ENCODE assay signal across 12 cellular contexts in the genomic region with DNA sequence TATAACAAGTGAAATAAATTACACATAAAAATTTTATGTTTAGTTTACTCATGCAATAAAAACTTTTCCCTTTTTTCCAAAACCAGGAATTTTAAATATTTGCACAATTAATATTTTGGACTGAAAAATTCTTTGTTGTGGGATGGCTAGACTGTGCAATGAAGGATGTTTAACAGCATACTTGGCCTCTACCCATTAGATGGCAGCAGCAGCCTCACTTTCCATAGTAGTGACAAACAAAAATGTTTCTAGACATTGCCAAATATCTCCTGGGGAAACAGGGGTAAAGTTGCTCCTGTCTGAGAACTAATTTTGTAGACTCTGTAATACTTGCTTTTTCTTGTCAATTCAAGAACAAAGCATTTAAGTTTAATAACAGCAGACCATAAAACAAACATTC. TPM values are rescaled to one million over a fixed set of nuclear protein-coding genes. Genes with fewer than 3 reads are reported as not detected.
DNase-seq lines count a peak whose midpoint lies in the region; ATAC-seq and TF ChIP-seq lines count a peak whose summit lies in the region.
"Had no signal": no experiment of that assay in that cellular context is flagged by ENCODE, and none has a peak within 500 bp of the region (broad histone marks: within the 10 kb centered on the region; RNA-seq: fewer than 3 reads in every experiment).

No MANE protein-coding gene starts in this region.

- H4K91ac ChIP-seq in mesenchymal stem cell (ENCODE audit: low read length): no peak overlapping the region

- no peak for ATAC-seq in DND-41 (ENCODE audit: insufficient read depth, low read depth)
- ATAC-seq in HG03571 (IDR thresholded peaks at IDR 0.05; ENCODE audit: unreplicated experiment): no peak
- ATAC-seq: WTC11 had no signal

- H3K79me2 ChIP-seq in DND-41 (ENCODE audit: insufficient read depth, low read length): no peaks in the 10 kb centered on the region; the same call in 1 of the 2 replicates

- intact Hi-C loops in CD4-positive, alpha-beta memory T cell (cut with micrococcal nuclease): no loop called here

- H3K79me1 ChIP-seq in mesenchymal stem cell (replicated peaks; ENCODE audit: low read length, poor library complexity, severe bottlenecking): peaks cover 9% of the 10 kb centered on the region

- H3K4me2 ChIP-seq in DND-41 (ENCODE audit: insufficient read depth, low read length) (no peak overlapping the region), mesenchymal stem cell (ENCODE audit: low read length, poor library complexity, severe bottlenecking) (no peak overlapping the region)

- H3K4ac ChIP-seq in mesenchymal stem cell (ENCODE audit: low read depth in 1 of 2, low read length in 2 of 2): no peak overlapping the region

- H3K27me3 ChIP-seq in DND-41 (ENCODE audit: insufficient read depth, low read length, poor library complexity) (no peaks in the 10 kb centered on the region), mesenchymal stem cell (ENCODE audit: control insufficient read depth in 1 of 2, insufficient read depth in 1 of 2, low read length in 2 of 2) (no peaks in the 10 kb centered on the region)
- H3K27me3 ChIP-seq in CD4-positive, alpha-beta memory T cell (ENCODE audit: insufficient read depth, low read length): no peaks in the 10 kb centered on the region
- H3K27me3 ChIP-seq: suprapubic skin had no signal

- H3K9ac ChIP-seq in DND-41 (ENCODE audit: low read depth, low read length): no peak overlapping the region
- H3K9ac ChIP-seq in mesenchymal stem cell (ENCODE audit: low read length): no peak overlapping the region

- H2AK5ac ChIP-seq in mesenchymal stem cell (ENCODE audit: low read length, severe bottlenecking): no peak overlapping the region

- peak; percentile 20 for TF ChIP-seq CTCF in DND-41 (IDR thresholded peaks at IDR 0.05; ENCODE audit: borderline replicate concordance, extremely low read depth, low read length, poor library complexity, severe bottlenecking)
- TF ChIP-seq CTCF in LNCAP (IDR thresholded peaks at IDR 0.05): 0 out of 2 replicates have a peak, but pooled peaks have one; percentile 37

- H3K23ac ChIP-seq in mesenchymal stem cell (ENCODE audit: low read length in 2 of 2): no peak overlapping the region

- no peak overlapping the region for H2BK12ac ChIP-seq in mesenchymal stem cell (ENCODE audit: low read length in 2 of 2)

- no peak overlapping the region for H3K4me3 ChIP-seq in DND-41 (ENCODE audit: low read depth in 1 of 2, low read length in 2 of 2)
- no peak overlapping the region for H3K4me3 ChIP-seq in mesenchymal stem cell (ENCODE audit: insufficient read depth in 1 of 2, low read depth in 1 of 2, low read length in 2 of 2)
- no peak overlapping the region for H3K4me3 ChIP-seq in CD4-positive, alpha-beta memory T cell (ENCODE audit: low read length in 2 of 2)
- H3K4me3 ChIP-seq: suprapubic skin had no signal

- peaks cover 9% of the 10 kb centered on the region; the same call in 1 of the 2 replicates for H3K36me3 ChIP-seq in DND-41 (ENCODE audit: insufficient read depth, low read length)
- H3K36me3 ChIP-seq in mesenchymal stem cell (ENCODE audit: control insufficient read depth in 1 of 2, insufficient read depth in 2 of 2, low read depth in 1 of 2, low read length in 2 of 2): peaks cover 0 to 3% of the 10 kb centered on the region in 2 experiments
- no peaks in the 10 kb centered on the region for H3K36me3 ChIP-seq in CD4-positive, alpha-beta memory T cell (ENCODE audit: insufficient read depth, low read length)
- H3K36me3 ChIP-seq: suprapubic skin had no signal

- H3K27ac Mint-ChIP-seq in CD4-positive, alpha-beta memory T cell: no peak overlapping the region
- H3K27ac Mint-ChIP-seq: WTC11 had no signal

- no peak overlapping the region for H2AFZ ChIP-seq in DND-41 (ENCODE audit: low read depth, low read length)
- H2AFZ ChIP-seq in mesenchymal stem cell (ENCODE audit: low read depth, low read length): no peak overlapping the region

- no peak overlapping the region for H2BK120ac ChIP-seq in mesenchymal stem cell (ENCODE audit: low read depth, low read length)

- CTCF ChIA-PET in CD4-positive, alpha-beta memory T cell (lab: Charles Lee; ENCODE audit: partially characterized antibody): interaction anchor here (1.4 kb wide), 1 partner anchor 20 kb away, joined by 3 read pairs; no protein-coding TSS in a partner anchor

- H3K9me3 Mint-ChIP-seq in CD4-positive, alpha-beta memory T cell: peaks cover 0 to 4% (median 0%) of the 10 kb centered on the region in 8 donors

- H3K14ac ChIP-seq in mesenchymal stem cell (ENCODE audit: low read length in 2 of 2): no peak overlapping the region

- H2BK5ac ChIP-seq in mesenchymal stem cell (ENCODE audit: low read depth, low read length, poor library complexity, severe bottlenecking): no peak overlapping the region

- H3K27me3 Mint-ChIP-seq in CD4-positive, alpha-beta memory T cell: no peaks in the 10 kb centered on the region

- no peak overlapping the region for H3K18ac ChIP-seq in mesenchymal stem cell (ENCODE audit: low read depth in 1 of 2, low read length in 2 of 2)

- H3K9me3 ChIP-seq in DND-41 (ENCODE audit: insufficient read depth, low read length, severe bottlenecking): no peaks in the 10 kb centered on the region
- no peaks in the 10 kb centered on the region for H3K9me3 ChIP-seq in mesenchymal stem cell (ENCODE audit: control insufficient read depth, low read length)
- no peaks in the 10 kb centered on the region for H3K9me3 ChIP-seq in CD4-positive, alpha-beta memory T cell (ENCODE audit: control insufficient read depth in 1 of 2, low read length in 2 of 2)

- no peak overlapping the region for H3K4me3 Mint-ChIP-seq in CD4-positive, alpha-beta memory T cell
- H3K4me3 Mint-ChIP-seq: WTC11 had no signal

- no peak overlapping the region for H4K8ac ChIP-seq in mesenchymal stem cell (ENCODE audit: low read length)

- H3K27ac ChIP-seq in DND-41 (ENCODE audit: low read length) (no peak overlapping the region), mesenchymal stem cell (ENCODE audit: low read length, poor library complexity, severe bottlenecking) (no peak overlapping the region)
- H3K27ac ChIP-seq in CD4-positive, alpha-beta memory T cell (ENCODE audit: low read depth, low read length): no peak overlapping the region
- H3K27ac ChIP-seq: suprapubic skin had no signal

- no peaks in the 10 kb centered on the region for H3K4me1 ChIP-seq in DND-41 (ENCODE audit: insufficient read depth, low read length)
- peaks cover 2% of the 10 kb centered on the region for H3K4me1 ChIP-seq in mesenchymal stem cell (ENCODE audit: control insufficient read depth, insufficient read depth, low read depth, low read length)
- no peaks in the 10 kb centered on the region for H3K4me1 ChIP-seq in CD4-positive, alpha-beta memory T cell (ENCODE audit: insufficient read depth, low read length)
- H3K4me1 ChIP-seq: suprapubic skin had no signal

- no peaks in the 10 kb centered on the region for H4K20me1 ChIP-seq in DND-41 (ENCODE audit: insufficient read depth, low read length)

- DNase-seq in DND-41: no peak
- DNase-seq in astrocyte of the hippocampus (ENCODE audit: low read depth, low spot score): peak; percentile 61
- peak; percentile 21 for DNase-seq in mesenchymal stem cell
- DNase-seq in CD4-positive, alpha-beta memory T cell: no peak
- no peak for DNase-seq in mesenteric fat pad (ENCODE audit: low spot score)
- DNase-seq: activated gamma-delta T cell; effector CD8-positive, alpha-beta T cell; nucleus accumbens had no signal

- peaks cover 10 to 22% of the 10 kb centered on the region in 2 donors for H3K36me3 Mint-ChIP-seq in CD4-positive, alpha-beta memory T cell
- H3K36me3 Mint-ChIP-seq: WTC11 had no signal

- peaks cover 0 to 4% (median under 1%) of the 10 kb centered on the region in 4 donors for H3K4me1 Mint-ChIP-seq in CD4-positive, alpha-beta memory T cell

- POLR2A ChIA-PET in CD4-positive, alpha-beta memory T cell (lab: Charles Lee; ENCODE audit: partially characterized antibody): no interaction called here

- H2BK15ac ChIP-seq in mesenchymal stem cell (ENCODE audit: low read depth, poor library complexity, severe bottlenecking): no peak overlapping the region

RNA-seq across cellular contexts. Expression of a gene that starts 49.8 kb away (rescaled TPM):
- 6.6 TPM for polyA plus RNA-seq in mesenchymal stem cell (2013, experiment 1 of 2)
- polyA plus RNA-seq in mesenchymal stem cell (2013, experiment 2 of 2): 7.3 TPM
- 10 to 100 TPM; 18.2 to 20.8 TPM for total RNA-seq in CD4-positive, alpha-beta memory T cell
- polyA plus RNA-seq in CD4-positive, alpha-beta memory T cell: 1 to 10 TPM; 4.3 to 5.8 TPM
- 13.2 TPM for total RNA-seq in mesenteric fat pad

RNA-seq across cellular contexts. Expression of a gene that starts 52.4 kb away (rescaled TPM):
- 8.7 TPM for polyA plus RNA-seq in mesenchymal stem cell (2013, experiment 1 of 2)
- 8.9 TPM for polyA plus RNA-seq in mesenchymal stem cell (2013, experiment 2 of 2)
- total RNA-seq in CD4-positive, alpha-beta memory T cell: 1 to 10 TPM; 4.6 to 7.2 TPM
- 1 to 10 TPM; 4.7 to 7.6 TPM for polyA plus RNA-seq in CD4-positive, alpha-beta memory T cell
- 5.5 TPM for total RNA-seq in mesenteric fat pad

Comparison
In these comparisons a context has a peak if more than half of its experiments do, and no peak if none do; other contexts are left out.
1. DNase-seq: peak in astrocyte of the hippocampus (single experiment) and mesenchymal stem cell (single experiment); none in DND-41 (single experiment), CD4-positive, alpha-beta memory T cell (0 of 5) and mesenteric fat pad (single experiment).